Comparison of ENCODE assay signal across 20 cellular contexts in the genomic region with DNA sequence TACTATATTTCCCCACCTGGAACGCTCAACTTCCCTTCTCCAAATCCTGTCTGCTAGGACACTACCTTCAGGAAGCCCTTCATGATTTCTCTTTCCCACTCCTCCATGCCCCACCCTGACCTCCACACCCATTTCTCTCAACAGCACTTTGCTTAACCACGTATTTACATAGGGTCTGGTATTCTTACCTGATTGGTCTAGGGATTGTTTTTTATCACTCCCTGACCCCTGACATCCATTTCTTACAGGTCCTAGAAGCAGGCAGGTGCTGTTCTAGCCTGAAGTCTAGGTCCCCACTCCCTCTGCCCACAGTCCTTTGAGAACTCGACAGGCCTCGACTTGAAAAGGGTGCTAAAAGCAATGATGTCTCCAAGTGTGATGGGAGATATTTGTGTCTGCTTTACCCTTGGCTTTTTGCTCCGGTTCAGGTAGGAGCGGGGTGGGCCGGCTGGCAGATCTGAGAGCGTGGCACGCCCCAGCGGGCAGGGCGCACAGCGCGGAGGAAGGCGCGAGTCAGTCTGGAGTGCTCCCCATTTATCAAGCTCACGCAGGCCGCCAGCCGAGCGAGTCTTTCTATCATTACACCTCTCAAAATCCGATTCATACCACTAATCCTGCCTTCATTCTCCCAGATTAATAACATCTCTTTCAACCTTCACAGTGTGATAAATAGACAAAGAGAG. TPM values are rescaled to one million over a fixed set of nuclear protein-coding genes. Genes with fewer than 3 reads are reported as not detected.
A peak's percentile ranks its signal among the peaks of the same experiment; 100 is the strongest.
DNase-seq lines count a peak whose midpoint lies in the region; ATAC-seq and FAIRE-seq lines count a peak whose summit lies in the region.
"Had no signal": no experiment of that assay in that cellular context is flagged by ENCODE, and none has a peak within 500 bp of the region (broad histone marks: within the 10 kb centered on the region; RNA-seq: fewer than 3 reads in every experiment).

No MANE protein-coding gene starts in this region.

- H3K36me3 ChIP-seq in H7 (replicated peaks; ENCODE audit: control insufficient read depth, insufficient read depth, low read length): no peaks in the 10 kb centered on the region
- no peaks in the 10 kb centered on the region for H3K36me3 ChIP-seq in small intestine (ENCODE audit: control insufficient read depth in 2 of 2, insufficient read depth in 2 of 2, low read length in 2 of 2)
- H3K36me3 ChIP-seq: brain microvascular endothelial cell, MG63, SJCRH30 had no signal

- H3K4me1 ChIP-seq in small intestine (ENCODE audit: control insufficient read depth in 2 of 2, insufficient read depth in 1 of 2, low read depth in 1 of 2, low read length in 1 of 2): peaks cover 0 to 6% of the 10 kb centered on the region in 2 donors
- no peaks in the 10 kb centered on the region for H3K4me1 ChIP-seq in right cardiac atrium (ENCODE audit: control insufficient read depth, insufficient read depth, low read length)
- H3K4me1 ChIP-seq: gastroesophageal sphincter, SJCRH30 had no signal

- H3K4me3 ChIP-seq in H7 (ENCODE audit: insufficient read depth, low read depth, low read length) (no peak overlapping the region), small intestine (ENCODE audit: low read depth in 1 of 2, low read length in 2 of 2) (no peak overlapping the region), right cardiac atrium (ENCODE audit: low read length) (no peak overlapping the region)
- H3K4me3 ChIP-seq: gastroesophageal sphincter, MG63, SJCRH30 had no signal

- peak; percentile 57 for DNase-seq in H7
- peak; percentile 96 for DNase-seq in NCI-H510A treated with DMSO at 0.1 percent for 48 hours (lab: John Stamatoyannopoulos, UW)
- DNase-seq in small intestine: peak; percentile 58
- no peak for DNase-seq in right cardiac atrium
- DNase-seq in activated T-cell treated with anti-CD3 and anti-CD28 coated beads for 4 hours: no peak
- no peak for DNase-seq in mucosa of gallbladder (ENCODE audit: low spot score)
- no peak for DNase-seq in NAMALWA (ENCODE audit: low spot score)
- DNase-seq: activated CD8-positive, alpha-beta memory T cell treated with anti-CD3 and anti-CD28 coated beads for 24 hours; activated naive CD8-positive, alpha-beta T cell treated with anti-CD3 and anti-CD28 coated beads, Interleukin-2, amount 10 ng/mL, durations not matched to agents 7 days and 5 days; brain microvascular endothelial cell; dermis blood vessel endothelial cell; left cardiac atrium; MG63; NCI-H1930; NCI-H524 treated with DMSO at 0.1 percent for 48 hours; SJCRH30; substantia nigra had no signal

- H3K9me3 ChIP-seq in small intestine (ENCODE audit: control insufficient read depth, low read depth): no peaks in the 10 kb centered on the region
- no peaks in the 10 kb centered on the region for H3K9me3 ChIP-seq in right cardiac atrium (ENCODE audit: control insufficient read depth, low read length)
- H3K9me3 ChIP-seq: gastroesophageal sphincter, MG63, SJCRH30 had no signal

- intact Hi-C loops in right cardiac atrium (cut with DNase I): no loop called here

- FAIRE-seq in small intestine (lab: Jason Lieb, UNC): no peak

- H3K27me3 ChIP-seq in H7 (ENCODE audit: control insufficient read depth, insufficient read depth, low read length) (no peaks in the 10 kb centered on the region), small intestine (ENCODE audit: control insufficient read depth in 2 of 2, insufficient read depth in 2 of 2, low read length in 2 of 2) (no peaks in the 10 kb centered on the region), right cardiac atrium (ENCODE audit: control insufficient read depth, insufficient read depth) (no peaks in the 10 kb centered on the region)
- H3K27me3 ChIP-seq: brain microvascular endothelial cell, gastroesophageal sphincter, MG63, SJCRH30 had no signal

- H3K27ac ChIP-seq in small intestine (ENCODE audit: low read depth in 1 of 2, low read length in 1 of 2) (no peak overlapping the region), right cardiac atrium (ENCODE audit: low read length) (no peak overlapping the region)
- H3K27ac ChIP-seq: brain microvascular endothelial cell, epithelial cell of prostate, gastroesophageal sphincter, SJCRH30 had no signal

- 86 to 89% (median 88%) methylated on average over 20 of the region's 20 CpGs for WGBS in small intestine, 3 donors
- 96% methylated on average over 20 of the region's 20 CpGs for WGBS in right cardiac atrium

- ATAC-seq in esophagus mucosa (peak; percentile 81), right cardiac atrium (no peak)
- ATAC-seq: gastroesophageal sphincter, left cardiac atrium had no signal

RNA-seq across cellular contexts. Expression of gene DMAP1, which starts 47.7 kb away (rescaled TPM):
- 20.7 and 25.5 TPM in 2 replicates for total RNA-seq in H7 (2014; rRNA removed; shearing (Covaris generic))
- 16.2 TPM for total RNA-seq in esophagus mucosa
- 10 to 100 TPM; 34.7 to 80.8 (median 61.1) TPM for polyA plus RNA-seq in small intestine
- 10 to 100 TPM; 26.2 to 35.9 (median 32.6) TPM for total RNA-seq in right cardiac atrium
- 26.7 TPM for polyA plus RNA-seq in right cardiac atrium
- 45.8 TPM for total RNA-seq in mucosa of gallbladder

Comparison
In these comparisons a context has a peak if more than half of its experiments do, and no peak if none do; other contexts are left out.
1. DNase-seq: peak in H7 (single experiment), NCI-H510A treated with DMSO at 0.1 percent for 48 hours (single experiment) and small intestine (single experiment); none in right cardiac atrium (0 of 3), activated T-cell treated with anti-CD3 and anti-CD28 coated beads for 4 hours (single experiment), mucosa of gallbladder (single experiment) and NAMALWA (single experiment).